ENCODE assay signal across 18 cellular contexts in the genomic region with DNA sequence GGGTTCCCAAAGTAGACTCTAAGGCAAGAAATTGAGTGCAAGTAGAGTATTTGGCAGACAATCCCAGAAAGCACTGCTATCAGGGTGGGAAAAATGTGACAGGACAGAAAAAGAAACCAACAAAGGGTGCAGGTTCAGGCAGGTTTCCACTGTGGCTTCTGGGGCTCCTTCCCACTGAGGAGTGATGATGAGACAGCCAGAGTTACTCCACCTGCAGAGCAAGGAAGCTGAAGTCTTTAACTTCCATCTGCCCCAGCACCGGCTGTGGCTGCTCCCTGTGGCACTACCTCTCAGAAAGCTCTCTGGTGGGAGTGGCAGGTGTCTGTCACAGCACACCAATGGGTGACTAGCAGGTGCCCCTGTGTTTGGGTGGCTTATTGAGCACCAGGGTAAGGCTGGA. TPM values are rescaled to one million over a fixed set of nuclear protein-coding genes. Genes with fewer than 3 reads are reported as not detected.
DNase-seq lines count a peak whose midpoint lies in the region; ATAC-seq and TF ChIP-seq lines count a peak whose summit lies in the region.
"Had no signal": no experiment of that assay in that cellular context is flagged by ENCODE, and none has a peak within 500 bp of the region (broad histone marks: within the 10 kb centered on the region; RNA-seq: fewer than 3 reads in every experiment).

No MANE protein-coding gene starts in this region.

- no peak overlapping the region for H3K9ac ChIP-seq in mammary epithelial cell (ENCODE audit: insufficient read depth, low read length)
- H3K9ac ChIP-seq: GM23248 had no signal

- TF ChIP-seq EP300 in transverse colon (IDR thresholded peaks at IDR 0.05; ENCODE audit: low read depth), result no peak

- TF ChIP-seq CTCF in mammary epithelial cell (conservative IDR thresholded peaks at IDR 0.05 in 1 of 2, IDR thresholded peaks at IDR 0.05 in 1 of 2; ENCODE audit: extremely low read depth in 1 of 2, insufficient read depth in 1 of 2, low read depth in 1 of 2, low read length in 2 of 2) (no peak), MCF 10A (IDR thresholded peaks at IDR 0.05; ENCODE audit: unreplicated experiment) (no peak), prostate gland (IDR thresholded peaks at IDR 0.05) (no peak), transverse colon (IDR thresholded peaks at IDR 0.05) (no peak)

- H3K36me3 Mint-ChIP-seq in T-helper 1 cell treated with Interleukin-12 subunit alpha and Interleukin-12 subunit beta and Interleukin-4 antibody, amounts not matched to agents 30 μg/mL and 1 μg/mL, for 36 hours (ENCODE audit: low read depth), result peaks cover under 1% of the 10 kb centered on the region
- no peaks in the 10 kb centered on the region for H3K36me3 Mint-ChIP-seq in MCF 10A (ENCODE audit: insufficient read depth, unreplicated experiment)

- no peaks in the 10 kb centered on the region for H3K36me3 ChIP-seq in mammary epithelial cell (ENCODE audit: insufficient read depth, low read length)
- no peaks in the 10 kb centered on the region for H3K36me3 ChIP-seq in prostate gland
- H3K36me3 ChIP-seq in transverse colon, result no peaks in the 10 kb centered on the region
- H3K36me3 ChIP-seq: HAP-1 had no signal

- peak overlapping the region; percentile 52 for H2AFZ ChIP-seq in mammary epithelial cell (ENCODE audit: low read depth, low read length)
- H2AFZ ChIP-seq: GM23248 had no signal

- in situ Hi-C loops in mammary epithelial cell (cut with MboI; ENCODE audit: low sequenced_read_pairs in 2 of 2) (no loop called here), transverse colon (cut with MboI; ENCODE audit: low pct_ligation_motif_present in 1 of 4, low pct_unique_long_range_greater_than_20kb in 1 of 4, low sequenced_read_pairs in 3 of 4) (no loop called here)

- WGBS in mammary epithelial cell (ENCODE audit: low coverage, missing lambda C conversion rate), result 60% methylated on average over 1 of the region's 1 CpG
- WGBS in prostate gland, result 47% methylated on average over 1 of the region's 1 CpG
- WGBS in transverse colon (ENCODE audit: low coverage in 1 of 2), 2 donors, result 73% methylated on average over 1 of the region's 1 CpG; no CpG with 5 or more reads in 1 of the 2 donors

- intact Hi-C loops in mammary epithelial cell (cut with micrococcal nuclease) (no loop called here), MCF 10A (cut with micrococcal nuclease) (no loop called here), prostate gland (cut with DNase I) (no loop called here), transverse colon (cut with DNase I; ENCODE audit: low total_unique reads) (no loop called here)

- no peak overlapping the region for H3K4me3 ChIP-seq in mammary epithelial cell (replicated peaks in 1 of 3; ENCODE audit: insufficient read depth in 1 of 3, low read depth in 2 of 3, low read length in 3 of 3)
- H3K4me3 ChIP-seq in prostate gland, result no peak overlapping the region
- no peak overlapping the region for H3K4me3 ChIP-seq in transverse colon
- H3K4me3 ChIP-seq: A549, GM23248, HAP-1 had no signal

- POLR2A ChIA-PET in MCF 10A (lab: Yijun Ruan, JAX), result no interaction called here

- H3K9me3 ChIP-seq in mammary epithelial cell (replicated peaks; ENCODE audit: insufficient read depth, low read length), result no peaks in the 10 kb centered on the region
- no peaks in the 10 kb centered on the region for H3K9me3 ChIP-seq in prostate gland
- H3K9me3 ChIP-seq in transverse colon, result no peaks in the 10 kb centered on the region
- H3K9me3 ChIP-seq: A549, Caco-2, HAP-1 had no signal

- peak overlapping the region; percentile 17 for H3K27ac Mint-ChIP-seq in T-helper 1 cell treated with Interleukin-12 subunit alpha and Interleukin-12 subunit beta and Interleukin-4 antibody, amounts not matched to agents 30 μg/mL and 1 μg/mL, for 36 hours
- no peak overlapping the region for H3K27ac Mint-ChIP-seq in MCF 10A (ENCODE audit: low read depth, unreplicated experiment)
- H3K27ac Mint-ChIP-seq: CD4-positive, alpha-beta T cell had no signal

- dilution Hi-C loops in mammary epithelial cell (cut with HindIII; ENCODE audit: low sequenced_read_pairs), result no loop called here

- H3K4me1 Mint-ChIP-seq in T-helper 1 cell treated with Interleukin-12 subunit alpha and Interleukin-12 subunit beta and Interleukin-4 antibody, amounts not matched to agents 30 μg/mL and 1 μg/mL, for 36 hours (ENCODE audit: low read depth), result peaks cover 17% of the 10 kb centered on the region
- H3K4me1 Mint-ChIP-seq in MCF 10A (ENCODE audit: insufficient read depth, unreplicated experiment), result peaks cover 9% of the 10 kb centered on the region

- no peaks in the 10 kb centered on the region for H4K20me1 ChIP-seq in mammary epithelial cell (ENCODE audit: insufficient read depth, low read length)

- H3K27me3 Mint-ChIP-seq in T-helper 1 cell treated with Interleukin-12 subunit alpha and Interleukin-12 subunit beta and Interleukin-4 antibody, amounts not matched to agents 30 μg/mL and 1 μg/mL, for 36 hours (ENCODE audit: low read depth), result peaks cover 15% of the 10 kb centered on the region
- H3K27me3 Mint-ChIP-seq in MCF 10A (ENCODE audit: insufficient read depth, unreplicated experiment), result no peaks in the 10 kb centered on the region
- H3K27me3 Mint-ChIP-seq: CD4-positive, alpha-beta T cell had no signal

- H3K4me3 Mint-ChIP-seq in T-helper 1 cell treated with Interleukin-12 subunit alpha and Interleukin-12 subunit beta and Interleukin-4 antibody, amounts not matched to agents 30 μg/mL and 1 μg/mL, for 36 hours, result no peak overlapping the region
- H3K4me3 Mint-ChIP-seq in MCF 10A (ENCODE audit: unreplicated experiment), result no peak overlapping the region
- H3K4me3 Mint-ChIP-seq: CD4-positive, alpha-beta T cell had no signal

- no peak for DNase-seq in T-helper 1 cell
- peak; percentile 55 for DNase-seq in mammary epithelial cell
- DNase-seq in MCF 10A (ENCODE audit: unreplicated experiment), result no peak
- peak; percentile 16 for DNase-seq in prostate gland (ENCODE audit: low spot score)
- no peak for DNase-seq in NCI-H1436 (lab: John Stamatoyannopoulos, UW)
- no peak for DNase-seq in transverse colon
- DNase-seq: AML-193; Caco-2; CD4-positive, alpha-beta T cell; GDM1; GM23248 had no signal

- H3K9me3 Mint-ChIP-seq in T-helper 1 cell treated with Interleukin-12 subunit alpha and Interleukin-12 subunit beta and Interleukin-4 antibody, amounts not matched to agents 30 μg/mL and 1 μg/mL, for 36 hours, result no peaks in the 10 kb centered on the region
- H3K9me3 Mint-ChIP-seq in MCF 10A (ENCODE audit: unreplicated experiment), result no peaks in the 10 kb centered on the region
- H3K9me3 Mint-ChIP-seq: CD4-positive, alpha-beta T cell had no signal

- H3K27me3 ChIP-seq in mammary epithelial cell (ENCODE audit: insufficient read depth, low read length), result no peaks in the 10 kb centered on the region
- no peaks in the 10 kb centered on the region for H3K27me3 ChIP-seq in prostate gland (replicated peaks; ENCODE audit: insufficient read depth)
- no peaks in the 10 kb centered on the region for H3K27me3 ChIP-seq in transverse colon

- no peaks in the 10 kb centered on the region for H3K79me2 ChIP-seq in mammary epithelial cell (ENCODE audit: insufficient read depth, low read length)

- H3K4me2 ChIP-seq in mammary epithelial cell (ENCODE audit: insufficient read depth, low read depth, low read length), result no peak overlapping the region
- H3K4me2 ChIP-seq: A549 had no signal

- H3K27ac ChIP-seq in mammary epithelial cell (ENCODE audit: insufficient read depth, low read depth, low read length) (no peak overlapping the region), prostate gland (no peak overlapping the region), transverse colon (no peak overlapping the region)
- H3K27ac ChIP-seq: 22Rv1, A549, C4-2B, GM23248 had no signal

- peak; percentile 57 for ATAC-seq in esophagus mucosa
- ATAC-seq: A549, HepG2 had no signal

- CTCF ChIA-PET in mammary epithelial cell (lab: Charles Lee; ENCODE audit: low non-redundant PET), result no interaction called here
- CTCF ChIA-PET in MCF 10A (lab: Yijun Ruan, JAX), result no interaction called here

- H3K4me1 ChIP-seq in mammary epithelial cell (ENCODE audit: insufficient read depth, low read length), result peaks cover 14% of the 10 kb centered on the region
- no peaks in the 10 kb centered on the region for H3K4me1 ChIP-seq in prostate gland (replicated peaks)
- no peaks in the 10 kb centered on the region for H3K4me1 ChIP-seq in transverse colon
- H3K4me1 ChIP-seq: A549, Caco-2, HAP-1 had no signal

- BruUV-seq in mammary epithelial cell (replicated peaks; lab: Mats Ljungman, UMichigan), result no TSS peak
- no TSS peak for BruUV-seq in MCF 10A (replicated peaks; lab: Mats Ljungman, UMichigan)

- TF ChIP-seq POLR2A in prostate gland (IDR thresholded peaks at IDR 0.05) (no peak), transverse colon (IDR thresholded peaks at IDR 0.05) (no peak)

RNA-seq across cellular contexts. Expression of a gene that starts 37.6 kb away (rescaled TPM):
- 10 to 100 TPM in 1 of 2 donors, 1 to 10 TPM in 1; 1.8 to 79.0 TPM for total RNA-seq in mammary epithelial cell
- 15.3 TPM for polyA plus RNA-seq in mammary epithelial cell
- not detected for polyA minus RNA-seq in mammary epithelial cell
- total RNA-seq in MCF 10A (2022), result 0.29 and 0.61 TPM in 2 replicates
- total RNA-seq in esophagus mucosa, result 6.3 TPM
- 10 to 100 TPM in 1 of 2 donors, 1 to 10 TPM in 1; 2.1 to 19.2 TPM for total RNA-seq in prostate gland
- total RNA-seq in transverse colon, result 10 to 100 TPM in 1 of 4 donors, 1 to 10 TPM in 3; 4.2 to 16.5 (median 7.7) TPM
- total RNA-seq: HepG2 had no signal
- polyA plus RNA-seq: HepG2 had no signal

Comparison
In these comparisons a context has a peak if more than half of its experiments do, and no peak if none do; other contexts are left out.
1. DNase-seq: peak in mammary epithelial cell (single experiment) and prostate gland (single experiment); none in T-helper 1 cell (0 of 5), MCF 10A (single experiment), NCI-H1436 (single experiment) and transverse colon (single experiment).